ENCODE assay signal across 10 cellular contexts in the genomic region with DNA sequence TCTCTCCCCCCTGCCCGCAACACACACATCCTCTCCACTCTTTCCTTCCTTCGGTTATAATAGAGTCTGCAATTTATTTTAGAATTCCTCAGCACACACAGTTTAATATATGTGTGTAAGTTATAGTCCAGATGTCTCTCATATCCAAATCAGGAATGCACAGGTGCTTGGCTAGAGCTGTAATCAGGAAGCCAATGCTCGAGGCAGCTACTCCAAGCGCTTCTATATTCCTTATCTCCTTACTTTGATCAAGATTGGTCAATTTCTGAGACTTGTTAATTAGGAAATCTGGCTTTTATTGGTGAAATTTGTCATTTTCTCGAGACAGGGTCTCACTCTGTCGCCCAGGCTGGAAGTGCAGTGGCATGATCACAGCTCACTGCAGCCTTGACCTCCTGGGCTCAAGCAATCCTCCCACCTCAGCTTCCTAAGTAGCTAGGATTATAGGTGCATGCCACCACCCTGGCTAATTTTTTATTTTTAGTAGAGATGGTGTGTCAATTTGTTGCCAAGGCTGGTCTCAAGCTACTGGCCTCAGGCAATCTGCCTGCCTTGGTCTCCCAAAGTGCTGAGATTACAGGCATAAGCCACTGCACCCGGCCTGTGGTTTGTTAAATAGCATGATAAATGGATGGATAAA.
DNase-seq lines count a peak whose midpoint lies in the region; ATAC-seq and TF ChIP-seq lines count a peak whose summit lies in the region.
"Had no signal": no experiment of that assay in that cellular context is flagged by ENCODE, and none has a peak within 500 bp of the region (broad histone marks: within the 10 kb centered on the region; RNA-seq: fewer than 3 reads in every experiment).

No MANE protein-coding gene starts in this region.

- H3K36me3 ChIP-seq in adipocyte (ENCODE audit: control insufficient read depth, insufficient read depth, low read length, severe bottlenecking) (no peaks in the 10 kb centered on the region), mucosa of rectum (ENCODE audit: control insufficient read depth in 2 of 2, insufficient read depth in 2 of 2, low read length in 2 of 2) (no peaks in the 10 kb centered on the region), brain microvascular endothelial cell (replicated peaks) (no peaks in the 10 kb centered on the region)
- H3K36me3 ChIP-seq: neural progenitor cell had no signal

- TF ChIP-seq CTCF in brain microvascular endothelial cell (IDR thresholded peaks at IDR 0.05; ENCODE audit: low read depth, low read length, missing control alignments): no peak

- H3K27ac ChIP-seq in mucosa of rectum (ENCODE audit: low read depth in 2 of 2, low read length in 2 of 2): peak overlapping the region in 1 of 2 donors; percentile 6
- H3K27ac ChIP-seq in brain microvascular endothelial cell: no peak overlapping the region
- H3K27ac ChIP-seq: neural progenitor cell had no signal

- H3K4me3 ChIP-seq in adipocyte (ENCODE audit: low read length) (peak overlapping the region; percentile 33), mucosa of rectum (ENCODE audit: low read length in 2 of 2) (peak overlapping the region; percentile 52 to 59), brain microvascular endothelial cell (ENCODE audit: low read depth, low read length) (no peak overlapping the region)
- H3K4me3 ChIP-seq: neural progenitor cell had no signal

- in situ Hi-C loops in brain microvascular endothelial cell (cut with HindIII; ENCODE audit: low pct_ligation_motif_present, low sequenced_read_pairs): no loop called here

- H3K36me3 Mint-ChIP-seq in stimulated activated naive CD8-positive, alpha-beta T cell treated with anti-CD3 and anti-CD28 coated beads, Interleukin-15, Interleukin-2, amounts not matched to agents 100 ng/mL and 50 ng/mL, for 24 hours (ENCODE audit: low read depth): peaks cover 11% of the 10 kb centered on the region
- H3K36me3 Mint-ChIP-seq: neural progenitor cell had no signal

- H3K27me3 ChIP-seq in adipocyte (replicated peaks; ENCODE audit: control insufficient read depth, insufficient read depth, low read length) (no peaks in the 10 kb centered on the region), mucosa of rectum (ENCODE audit: control insufficient read depth in 2 of 2, insufficient read depth in 2 of 2, low read length in 2 of 2) (no peaks in the 10 kb centered on the region), brain microvascular endothelial cell (replicated peaks) (no peaks in the 10 kb centered on the region)
- H3K27me3 ChIP-seq: neural progenitor cell had no signal

- H3K9me3 Mint-ChIP-seq in stimulated activated naive CD8-positive, alpha-beta T cell treated with anti-CD3 and anti-CD28 coated beads, Interleukin-15, Interleukin-2, amounts not matched to agents 100 ng/mL and 50 ng/mL, for 24 hours: no peaks in the 10 kb centered on the region
- H3K9me3 Mint-ChIP-seq: neural progenitor cell had no signal

- H3K4me1 ChIP-seq in adipocyte (ENCODE audit: control insufficient read depth, insufficient read depth, low read length): peaks cover 19% of the 10 kb centered on the region
- H3K4me1 ChIP-seq in mucosa of rectum (ENCODE audit: control insufficient read depth in 2 of 2, insufficient read depth in 2 of 2, low read length in 2 of 2): peaks cover 2 to 13% of the 10 kb centered on the region in 2 donors
- H3K4me1 ChIP-seq: neural progenitor cell had no signal

- no peak overlapping the region for H3K27ac Mint-ChIP-seq in stimulated activated naive CD8-positive, alpha-beta T cell treated with anti-CD3 and anti-CD28 coated beads, Interleukin-15, Interleukin-2, amounts not matched to agents 100 ng/mL and 50 ng/mL, for 24 hours
- H3K27ac Mint-ChIP-seq: neural progenitor cell had no signal

- H3K9me3 ChIP-seq in adipocyte (ENCODE audit: control insufficient read depth, low read length) (no peaks in the 10 kb centered on the region), mucosa of rectum (ENCODE audit: control insufficient read depth in 2 of 2, low read length in 2 of 2) (no peaks in the 10 kb centered on the region)

- ATAC-seq in stimulated activated naive CD8-positive, alpha-beta T cell treated with anti-CD3 and anti-CD28 coated beads, Interleukin-15, Interleukin-2, amounts not matched to agents 100 U/mL and 50 U/mL, for 24 hours: no peak
- ATAC-seq in HG02763 (IDR thresholded peaks at IDR 0.05; ENCODE audit: unreplicated experiment): no peak

- peak overlapping the region; percentile 59 for H3K4me3 Mint-ChIP-seq in stimulated activated naive CD8-positive, alpha-beta T cell treated with anti-CD3 and anti-CD28 coated beads, Interleukin-15, Interleukin-2, amounts not matched to agents 100 ng/mL and 50 ng/mL, for 24 hours
- H3K4me3 Mint-ChIP-seq: neural progenitor cell had no signal

- peaks cover 19% of the 10 kb centered on the region for H3K4me1 Mint-ChIP-seq in stimulated activated naive CD8-positive, alpha-beta T cell treated with anti-CD3 and anti-CD28 coated beads, Interleukin-15, Interleukin-2, amounts not matched to agents 100 ng/mL and 50 ng/mL, for 24 hours (ENCODE audit: low read depth)
- H3K4me1 Mint-ChIP-seq: neural progenitor cell had no signal

- peak overlapping the region; percentile 6 for H3K9ac ChIP-seq in adipocyte (ENCODE audit: low read length)
- H3K9ac ChIP-seq in mucosa of rectum (ENCODE audit: low read depth in 1 of 2, low read length in 2 of 2): peak overlapping the region in 1 of 2 donors; percentile 9
- H3K9ac ChIP-seq: neural progenitor cell had no signal

- DNase-seq in stimulated activated naive CD8-positive, alpha-beta T cell treated with anti-CD3 and anti-CD28 coated beads, Interleukin-15, Interleukin-2, amounts not matched to agents 100 U/mL and 50 U/mL, for 24 hours: no peak
- no peak for DNase-seq in adipocyte (ENCODE audit: low read depth)
- DNase-seq in NCI-H1694 treated with DMSO at 0.1 percent for 48 hours (lab: John Stamatoyannopoulos, UW): no peak
- no peak for DNase-seq in AML-193 (lab: John Stamatoyannopoulos, UW)
- DNase-seq in brain microvascular endothelial cell: no peak
- DNase-seq: activated CD4-positive, CD25-positive, alpha-beta regulatory T cell treated with anti-CD3 and anti-CD28 coated beads, Interleukin-2, amount 50 U/mL, for 72 hours had no signal

- no peaks in the 10 kb centered on the region for H3K27me3 Mint-ChIP-seq in stimulated activated naive CD8-positive, alpha-beta T cell treated with anti-CD3 and anti-CD28 coated beads, Interleukin-15, Interleukin-2, amounts not matched to agents 100 ng/mL and 50 ng/mL, for 24 hours
